8 cellular contexts compared by ENCODE assay signal in the genomic region with DNA sequence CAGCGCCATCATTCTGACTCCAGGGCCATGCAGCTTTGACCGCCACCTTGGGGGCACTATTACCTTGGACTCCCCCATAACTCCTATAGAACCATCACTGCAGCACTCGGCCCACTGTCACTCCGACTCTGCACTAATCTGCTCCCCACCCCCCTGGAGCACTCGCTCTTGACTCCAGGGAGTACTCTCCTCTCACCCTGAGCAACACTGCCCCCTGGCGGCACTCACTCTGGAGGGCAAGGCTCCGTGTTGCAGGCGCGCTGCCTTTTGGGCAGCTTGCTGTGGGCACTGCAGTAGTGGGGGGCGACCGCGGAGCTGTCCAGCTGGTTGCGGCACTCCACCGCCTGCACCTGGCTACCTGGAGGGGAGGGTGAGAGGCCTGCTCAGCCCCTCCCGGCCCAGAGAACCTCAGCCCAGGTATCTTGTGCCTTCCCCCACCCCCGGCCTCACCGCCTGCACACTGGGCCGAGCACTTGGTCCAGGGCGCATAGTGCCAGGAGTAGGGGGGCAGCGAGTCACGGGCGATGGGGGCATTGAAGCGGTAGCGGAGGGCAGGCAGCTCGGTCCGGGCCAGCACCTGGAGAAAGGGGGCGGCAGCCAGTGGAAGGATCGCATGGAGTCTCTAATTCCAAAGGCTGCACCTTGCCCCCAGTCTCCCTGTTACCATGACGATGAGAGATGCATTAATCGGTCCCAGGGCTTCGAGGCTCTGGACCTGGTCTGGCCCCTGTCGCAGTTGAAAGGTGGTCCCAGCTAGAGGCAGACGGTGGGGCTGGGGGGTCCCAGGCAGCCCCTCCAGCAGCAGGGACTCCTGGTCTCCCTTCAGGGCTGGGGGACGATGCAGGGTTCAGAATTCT. TPM values are rescaled to one million over a fixed set of nuclear protein-coding genes. Genes with fewer than 3 reads are reported as not detected.
A peak's percentile ranks its signal among the peaks of the same experiment; 100 is the strongest.
DNase-seq lines count a peak whose midpoint lies in the region; ATAC-seq and TF ChIP-seq lines count a peak whose summit lies in the region.

No MANE protein-coding gene starts in this region.

- no peak overlapping the region for H3K4me3 Mint-ChIP-seq in CD8-positive, alpha-beta T cell
- H3K4me3 Mint-ChIP-seq in natural killer cell, result no peak overlapping the region

- ATAC-seq in CD8-positive, alpha-beta T cell, result peak; percentile 70
- ATAC-seq in natural killer cell (peak in 2 of 3 donors; percentile 46 to 48), GM21360 (IDR thresholded peaks at IDR 0.05; ENCODE audit: unreplicated experiment) (no peak), GM18502 (IDR thresholded peaks at IDR 0.05; ENCODE audit: poor library complexity, unreplicated experiment) (no peak), HG02840 (IDR thresholded peaks at IDR 0.05; ENCODE audit: low FRiP score, unreplicated experiment) (no peak)

- peaks cover 2% of the 10 kb centered on the region for H3K4me1 ChIP-seq in CD8-positive, alpha-beta T cell (ENCODE audit: insufficient read depth, low read length)

- no peak overlapping the region for H3K27ac ChIP-seq in CD8-positive, alpha-beta T cell (ENCODE audit: low read depth, low read length)
- no peak overlapping the region for H3K27ac ChIP-seq in WERI-Rb-1

- peaks cover 17% of the 10 kb centered on the region for H3K36me3 Mint-ChIP-seq in CD8-positive, alpha-beta T cell
- H3K36me3 Mint-ChIP-seq in natural killer cell, result no peaks in the 10 kb centered on the region

- CTCF ChIA-PET in CD8-positive, alpha-beta T cell (lab: Charles Lee), result interaction anchor here (0.6 to 2.5 kb wide), 16 partner anchors 9 to 232 kb away, joined by 3 to 14 read pairs (median 4); a partner anchor contains a TSS

- no peak overlapping the region for H3K4me3 ChIP-seq in CD8-positive, alpha-beta T cell (ENCODE audit: low read depth, low read length)
- H3K4me3 ChIP-seq in WERI-Rb-1 (ENCODE audit: low read depth, low read length), result no peak overlapping the region
- no peak overlapping the region for H3K4me3 ChIP-seq in choroid plexus epithelial cell (ENCODE audit: low read depth, low read length)

- peak in 6 of 7 experiments; percentile 28 to 77 (median 60) for DNase-seq in CD8-positive, alpha-beta T cell
- DNase-seq in HUDEP-2 (lab: John Stamatoyannopoulos, UW; ENCODE audit: unreplicated experiment in 76 of 76) (peak in 58 of 76 experiments; percentile 14 to 83 (median 58)), WERI-Rb-1 (peak; percentile 74), choroid plexus epithelial cell (ENCODE audit: low read depth) (peak; percentile 52), natural killer cell (no peak)

- H3K27me3 ChIP-seq in CD8-positive, alpha-beta T cell (ENCODE audit: insufficient read depth, low read length), result no peaks in the 10 kb centered on the region
- no peaks in the 10 kb centered on the region for H3K27me3 ChIP-seq in WERI-Rb-1 (ENCODE audit: insufficient read depth, low read depth, severe bottlenecking)

- H3K36me3 ChIP-seq in CD8-positive, alpha-beta T cell (ENCODE audit: insufficient read depth, low read length), result no peaks in the 10 kb centered on the region
- no peaks in the 10 kb centered on the region for H3K36me3 ChIP-seq in WERI-Rb-1

- no peaks in the 10 kb centered on the region for H3K27me3 Mint-ChIP-seq in CD8-positive, alpha-beta T cell (ENCODE audit: low read depth)
- no peaks in the 10 kb centered on the region for H3K27me3 Mint-ChIP-seq in natural killer cell (ENCODE audit: low read depth in 2 of 2)

- no peaks in the 10 kb centered on the region for H3K9me3 ChIP-seq in CD8-positive, alpha-beta T cell (ENCODE audit: low read length)
- no peaks in the 10 kb centered on the region for H3K9me3 ChIP-seq in WERI-Rb-1 (ENCODE audit: severe bottlenecking)

- POLR2A ChIA-PET in CD8-positive, alpha-beta T cell (lab: Charles Lee), result no interaction called here

- intact Hi-C loops in CD8-positive, alpha-beta T cell (cut with DNase I, micrococcal nuclease), result no loop called here
- intact Hi-C loops in natural killer cell (cut with micrococcal nuclease), result no loop called here

- TF ChIP-seq CTCF in CD8-positive, alpha-beta T cell (IDR thresholded peaks at IDR 0.05), result peak; percentile 23
- TF ChIP-seq CTCF in WERI-Rb-1 (IDR thresholded peaks at IDR 0.05; ENCODE audit: low read depth, low read length) (peak; percentile 82), choroid plexus epithelial cell (conservative IDR thresholded peaks at IDR 0.05; ENCODE audit: low read depth, low read length) (peak; percentile 76), natural killer cell (IDR thresholded peaks at IDR 0.05) (no peak)

- H3K27ac Mint-ChIP-seq in CD8-positive, alpha-beta T cell, result no peak overlapping the region
- H3K27ac Mint-ChIP-seq in natural killer cell, result no peak overlapping the region

- peaks cover 4% of the 10 kb centered on the region for H3K4me1 Mint-ChIP-seq in CD8-positive, alpha-beta T cell (ENCODE audit: low read depth)
- H3K4me1 Mint-ChIP-seq in natural killer cell, result no peaks in the 10 kb centered on the region

- H3K9me3 Mint-ChIP-seq in CD8-positive, alpha-beta T cell, result no peaks in the 10 kb centered on the region
- H3K9me3 Mint-ChIP-seq in natural killer cell, result no peaks in the 10 kb centered on the region

RNA-seq across cellular contexts. Expression of a gene that starts 8.9 kb away (rescaled TPM):
- 10 to 100 TPM; 75.7 to 76.8 TPM for total RNA-seq in CD8-positive, alpha-beta T cell
- 1,000 to 10,000 TPM in 2 of 3 donors, 100 to 1,000 TPM in 1; 971 to 1,223 (median 1,014) TPM for total RNA-seq in natural killer cell

RNA-seq across cellular contexts. Expression of a gene that starts 24.4 kb away (rescaled TPM):
- 100 to 1,000 TPM in 1 of 2 experiments, 10 to 100 TPM in 1; 81.9 to 101 TPM for total RNA-seq in CD8-positive, alpha-beta T cell
- 100 to 1,000 TPM; 159 to 286 (median 203) TPM for total RNA-seq in natural killer cell

RNA-seq across cellular contexts. Expression of a gene that starts 44.3 kb away (rescaled TPM):
- total RNA-seq in CD8-positive, alpha-beta T cell, result not detected
- not detected for total RNA-seq in natural killer cell

Comparison
In these comparisons a context has a peak if more than half of its experiments do, and no peak if none do; other contexts are left out.
1. ATAC-seq: peak in CD8-positive, alpha-beta T cell (single experiment) and natural killer cell (2 of 3); none in GM21360 (single experiment), GM18502 (single experiment) and HG02840 (single experiment).
2. RNA of a gene that starts 8.9 kb away (total RNA-seq): 971 to 1,223 TPM in natural killer cell; 75.7 to 76.8 TPM in CD8-positive, alpha-beta T cell; every median in the first group is over 10 times any median in the second.